Comparison of ENCODE assay signal across 8 cellular contexts in genomic region chr6:159762681-159763293, GRCh38.
DNase-seq lines count a peak whose midpoint lies in the region; ATAC-seq lines count a peak whose summit lies in the region.

No MANE protein-coding gene starts in this region.

- ATAC-seq in GM21390 (IDR thresholded peaks at IDR 0.05; ENCODE audit: unreplicated experiment) = peak; percentile 1

- H3K27me3 ChIP-seq in layer of hippocampus (ENCODE audit: control insufficient read depth, insufficient read depth, low read length) = no peaks in the 10 kb centered on the region

- DNase-seq in CD1c-positive myeloid dendritic cell (ENCODE audit: extremely low spot score) (peak; percentile 77), NCI-H526 treated with DMSO at 0.1 percent for 48 hours (lab: John Stamatoyannopoulos, UW) (peak; percentile 29), brain pericyte (ENCODE audit: low read depth, low spot score) (peak; percentile 13), midbrain (lab: John Stamatoyannopoulos, UW) (no peak), SW480 (ENCODE audit: low spot score) (no peak)
- peak; percentile 6 for DNase-seq in stimulated activated naive CD4-positive, alpha-beta T cell treated with Interleukin-2 at 50 U/mL for 16 hours (lab: John Stamatoyannopoulos, UW)

- H3K27ac ChIP-seq in layer of hippocampus (ENCODE audit: low read depth, low read length) = peak overlapping the region; percentile 100

Comparison
In these comparisons a context has a peak if more than half of its experiments do, and no peak if none do; other contexts are left out.
1. DNase-seq: peak in CD1c-positive myeloid dendritic cell (single experiment), NCI-H526 treated with DMSO at 0.1 percent for 48 hours (single experiment), brain pericyte (single experiment) and stimulated activated naive CD4-positive, alpha-beta T cell treated with Interleukin-2 at 50 U/mL for 16 hours (single experiment); none in midbrain (single experiment) and SW480 (single experiment).